18 cellular contexts compared by ENCODE assay signal in genomic region chr3:70393881-70394612, GRCh38.
"Had no signal": no experiment of that assay in that cellular context is flagged by ENCODE, and none has a peak within 500 bp of the region (broad histone marks: within the 10 kb centered on the region; RNA-seq: fewer than 3 reads in every experiment).

No MANE protein-coding gene starts in this region.

- FAIRE-seq: endothelial cell of umbilical vein, keratinocyte had no signal

- DNase-seq: effector CD4-positive, alpha-beta T cell; endodermal cell; erythroblast; foreskin keratinocyte; immature natural killer cell; left ventricle myocardium inferior; naive thymus-derived CD8-positive, alpha-beta T cell; ovary; right cardiac atrium; stimulated activated CD4-positive, alpha-beta T cell treated with anti-CD3 and anti-CD28 coated beads, Interleukin-2, amount 100 ng/mL, for 48 hours; stimulated activated CD8-positive, alpha-beta memory T cell treated with anti-CD3 and anti-CD28 coated beads, Interleukin-4, amount 100 ng/mL, for 48 hours; stimulated activated naive CD8-positive, alpha-beta T cell treated with anti-CD3 and anti-CD28 coated beads, Interleukin-15, Interleukin-2, amounts not matched to agents 100 U/mL and 50 U/mL, for 24 hours had no signal

- H3K9me3 ChIP-seq: ovary, tibial nerve had no signal

- H3K36me3 ChIP-seq: left ventricle myocardium inferior, ovary, tibial nerve had no signal

- ATAC-seq: foreskin keratinocyte; naive thymus-derived CD8-positive, alpha-beta T cell; right cardiac atrium; stimulated activated effector memory CD8-positive, alpha-beta T cell treated with anti-CD3 and anti-CD28 coated beads, Interleukin-12 subunit alpha, Interleukin-12 subunit beta, amount 100 ng/mL, for 72 hours; stimulated activated naive CD8-positive, alpha-beta T cell treated with anti-CD3 and anti-CD28 coated beads, Interleukin-15, Interleukin-2, amounts not matched to agents 100 U/mL and 50 U/mL, for 24 hours had no signal

- H3K4me1 ChIP-seq: foreskin keratinocyte, left ventricle myocardium inferior, tibial nerve had no signal

- H3K4me3 ChIP-seq: coronary artery, left ventricle myocardium inferior, ovary, smooth muscle cell, tibial nerve had no signal

- H3K27me3 ChIP-seq: foreskin keratinocyte, ovary, tibial nerve had no signal

- H3K27ac ChIP-seq: coronary artery, foreskin keratinocyte, left ventricle myocardium inferior, ovary, tibial nerve had no signal
